ENCODE assay signal across 8 cellular contexts in the genomic region with DNA sequence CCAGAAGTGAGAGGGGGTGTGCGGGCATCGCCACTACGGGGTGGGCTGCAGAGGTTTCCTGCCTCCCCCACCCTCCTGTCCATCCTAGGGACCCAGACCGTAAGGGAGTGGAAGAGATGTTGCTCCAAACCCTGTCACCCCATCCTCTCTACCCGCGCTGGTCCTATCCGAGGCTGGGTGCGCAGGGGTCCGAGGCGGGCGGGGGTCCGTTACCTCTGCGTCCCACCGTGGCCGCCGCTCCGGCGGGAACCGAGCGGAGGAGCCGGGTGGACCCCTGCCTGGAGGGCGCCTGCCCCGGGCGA. TPM values are rescaled to one million over a fixed set of nuclear protein-coding genes. Genes with fewer than 3 reads are reported as not detected.
DNase-seq lines count a peak whose midpoint lies in the region; ATAC-seq and TF ChIP-seq lines count a peak whose summit lies in the region.

No MANE protein-coding gene starts in this region.

- H2AFZ ChIP-seq in Karpas-422 (ENCODE audit: low read length) = peak overlapping the region; percentile 65; the same call in 1 of the 2 replicates

- peaks cover 36 to 56% (median 41%) of the 10 kb centered on the region in 3 donors for H3K27me3 Mint-ChIP-seq in CD14-positive monocyte (ENCODE audit: low read depth in 3 of 3)

- no peak overlapping the region for H2AK5ac ChIP-seq in mesendoderm (ENCODE audit: low read length)

- no peak for DNase-seq in CD14-positive monocyte (ENCODE audit: low spot score)
- DNase-seq in Karpas-422 = no peak
- peak in 11 of 61 donors; percentile 31 to 66 (median 58) for DNase-seq in caudate nucleus (lab: John Stamatoyannopoulos, UW)
- no peak for DNase-seq in mesendoderm
- no peak for DNase-seq in uterus
- DNase-seq in SK-N-DZ (ENCODE audit: low spot score) = no peak
- DNase-seq in hippocampal formation (lab: John Stamatoyannopoulos, UW) = no peak

- intact Hi-C loops in CD14-positive monocyte (cut with micrococcal nuclease) = loop anchor here in 1 of 2 donors (10.0 kb wide), 1 partner anchor 383 kb away; no protein-coding TSS in a partner anchor
- intact Hi-C loops in uterus (cut with DNase I; ENCODE audit: low total_unique reads) = no loop called here

- WGBS in mesendoderm (ENCODE audit: extremely low coverage, insufficient coverage, low lambda C conversion rate) = no CpG with 5 or more reads among the region's 24 CpGs

- no peaks in the 10 kb centered on the region for H3K79me1 ChIP-seq in mesendoderm (ENCODE audit: low read length)

- H3K36me3 ChIP-seq in Karpas-422 (ENCODE audit: insufficient read depth, low read length) = no peaks in the 10 kb centered on the region
- H3K36me3 ChIP-seq in mesendoderm (ENCODE audit: control insufficient read depth, insufficient read depth, low read length) = no peaks in the 10 kb centered on the region
- no peaks in the 10 kb centered on the region for H3K36me3 ChIP-seq in uterus

- H3K4me1 ChIP-seq in Karpas-422 (ENCODE audit: low read length) = peaks cover 15% of the 10 kb centered on the region
- H3K4me1 ChIP-seq in mesendoderm (ENCODE audit: control insufficient read depth, low read depth, low read length) = no peaks in the 10 kb centered on the region
- H3K4me1 ChIP-seq in uterus = peaks cover 4 to 5% of the 10 kb centered on the region in 2 donors

- H3K79me2 ChIP-seq in Karpas-422 (ENCODE audit: low read length) (no peaks in the 10 kb centered on the region), mesendoderm (ENCODE audit: control insufficient read depth, insufficient read depth, low read length) (no peaks in the 10 kb centered on the region)

- peaks cover 15% of the 10 kb centered on the region for H3K4me1 Mint-ChIP-seq in CD14-positive monocyte

- no peak overlapping the region for H4K5ac ChIP-seq in mesendoderm (ENCODE audit: low read length)

- peak overlapping the region; percentile 90 for H3K56ac ChIP-seq in mesendoderm (ENCODE audit: low read length)

- no peak overlapping the region for H3K27ac ChIP-seq in Karpas-422 (ENCODE audit: low read length)
- H3K27ac ChIP-seq in caudate nucleus (ENCODE audit: low read depth, low read length) = peak overlapping the region; percentile 74
- peak overlapping the region; percentile 9 for H3K27ac ChIP-seq in mesendoderm (ENCODE audit: low read depth, low read length)
- peak overlapping the region; percentile 97 for H3K27ac ChIP-seq in uterus

- H3K9ac ChIP-seq in Karpas-422 (ENCODE audit: low read length) (peak overlapping the region; percentile 81), mesendoderm (ENCODE audit: low read length) (peak overlapping the region; percentile 80)

- H3K4me3 Mint-ChIP-seq in CD14-positive monocyte = peak overlapping the region; percentile 82 to 94

- TF ChIP-seq CTCF in CD14-positive monocyte (IDR thresholded peaks at IDR 0.05) (no peak), uterus (IDR thresholded peaks at IDR 0.05) (no peak)

- H3K27me3 ChIP-seq in Karpas-422 (ENCODE audit: low read length) (no peaks in the 10 kb centered on the region), mesendoderm (ENCODE audit: insufficient read depth, low read length, poor library complexity) (no peaks in the 10 kb centered on the region), uterus (no peaks in the 10 kb centered on the region)

- no peak overlapping the region for H2BK5ac ChIP-seq in mesendoderm (ENCODE audit: low read length)

- H3K9me3 ChIP-seq in Karpas-422 (ENCODE audit: low read length) (no peaks in the 10 kb centered on the region), uterus (no peaks in the 10 kb centered on the region)

- TF ChIP-seq POLR2A in uterus (IDR thresholded peaks at IDR 0.05) = no peak

- ATAC-seq in GM21515 (IDR thresholded peaks at IDR 0.05; ENCODE audit: unreplicated experiment) = peak; percentile 39

- H4K8ac ChIP-seq in mesendoderm (ENCODE audit: low read depth, low read length) = no peak overlapping the region

- H3K4me3 ChIP-seq in Karpas-422 (ENCODE audit: low read length) (peak overlapping the region; percentile 92), mesendoderm (ENCODE audit: low read length) (peak overlapping the region; percentile 77), uterus (peak overlapping the region; percentile 65 to 95)

- no peak overlapping the region for H2BK120ac ChIP-seq in mesendoderm (ENCODE audit: low read depth, low read length)

- H4K20me1 ChIP-seq in Karpas-422 (ENCODE audit: insufficient read depth, low read depth, low read length) = 0 out of 2 replicates have a peak, but pooled peaks cover 20% of the 10 kb centered on the region

- H3K27ac Mint-ChIP-seq in CD14-positive monocyte = no peak overlapping the region

- H3K18ac ChIP-seq in mesendoderm (ENCODE audit: low read length) = peak overlapping the region; percentile 86

- peaks cover 0 to 3% of the 10 kb centered on the region in 2 donors for H3K36me3 Mint-ChIP-seq in CD14-positive monocyte

- peak overlapping the region; percentile 65 for H3K4ac ChIP-seq in mesendoderm (ENCODE audit: low read depth, low read length)

- no peaks in the 10 kb centered on the region for H3K9me2 ChIP-seq in Karpas-422 (replicated peaks; ENCODE audit: insufficient read depth, low read length)

- H3K4me2 ChIP-seq in Karpas-422 (ENCODE audit: low read depth, low read length, poor library complexity, severe bottlenecking) = peak overlapping the region; percentile 94
- H3K4me2 ChIP-seq in mesendoderm (ENCODE audit: low read length) = peak overlapping the region; percentile 93

- peaks cover 0 to 9% (median 2%) of the 10 kb centered on the region in 7 donors for H3K9me3 Mint-ChIP-seq in CD14-positive monocyte

- no peak overlapping the region for H2BK15ac ChIP-seq in mesendoderm (replicated peaks; ENCODE audit: low read depth)

- no peak overlapping the region for H3K23ac ChIP-seq in mesendoderm (ENCODE audit: low read length)

RNA-seq across cellular contexts. Expression of a gene that starts 0.2 kb away (rescaled TPM):
- polyA plus RNA-seq in CD14-positive monocyte = under 1 TPM; 0.10 to 0.15 TPM
- total RNA-seq in Karpas-422 (2014; rRNA removed; shearing (Covaris generic); ENCODE audit: low replicate concordance) = 3.8 and 7.3 TPM in 2 replicates
- polyA plus RNA-seq in mesendoderm (2013, experiment 1 of 2) = 2.3 TPM
- polyA plus RNA-seq in mesendoderm (2013, experiment 2 of 2) = 2.2 TPM
- total RNA-seq in uterus = 10 to 100 TPM; 18.8 to 50.0 (median 36.5) TPM
- 5.8 and 6.9 TPM in 2 replicates for polyA plus RNA-seq in SK-N-DZ (2014; cell fraction: cytosol; rRNA removed)
- 10.0 and 10.7 TPM in 2 replicates for polyA plus RNA-seq in SK-N-DZ (2014; cell fraction: nucleus; rRNA removed)
